Comparison of ENCODE assay signal across 8 cellular contexts in the genomic region with DNA sequence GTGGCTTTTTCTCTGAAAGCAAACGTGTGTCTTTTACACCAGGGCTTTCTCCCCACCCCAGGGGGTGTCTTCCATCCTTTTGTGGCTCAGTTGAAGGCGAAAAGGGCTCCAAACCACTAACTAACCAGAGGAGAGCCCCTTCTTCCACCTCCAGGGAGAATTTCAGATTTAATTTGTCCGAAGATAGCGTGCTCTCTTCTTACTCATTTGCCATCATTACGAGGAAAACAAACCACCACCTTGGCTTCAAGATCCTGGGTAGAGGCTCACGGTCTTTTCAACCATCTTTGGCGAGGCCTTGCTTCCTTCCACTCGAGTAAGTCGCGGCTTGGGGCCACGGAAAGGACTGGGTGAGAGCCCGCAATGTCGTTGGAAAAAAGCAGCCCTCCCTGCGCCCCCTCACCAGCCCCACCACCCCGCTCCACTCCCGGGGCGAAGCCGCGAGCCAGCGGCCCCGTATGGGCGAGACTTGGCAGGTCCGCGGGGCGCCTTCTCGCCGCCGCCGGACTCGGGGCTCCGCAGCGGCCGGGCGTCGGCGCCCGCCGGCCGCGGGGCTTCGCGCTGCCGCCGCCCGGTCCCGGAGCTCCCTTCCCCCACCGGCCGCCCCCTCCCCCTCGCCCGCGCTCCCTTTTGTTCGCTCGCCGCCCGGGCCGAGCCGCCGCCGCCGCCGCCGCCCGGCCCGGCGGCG. TPM values are rescaled to one million over a fixed set of nuclear protein-coding genes. Genes with fewer than 3 reads are reported as not detected.
DNase-seq lines count a peak whose midpoint lies in the region; ATAC-seq and TF ChIP-seq lines count a peak whose summit lies in the region.

No MANE protein-coding gene starts in this region.

- no peaks in the 10 kb centered on the region for H3K9me3 ChIP-seq in Panc1 (ENCODE audit: control insufficient read depth, insufficient read depth, low read depth, low read length)

- in situ Hi-C loops in Panc1 (cut with HindIII; ENCODE audit: low pct_unique_long_range_greater_than_20kb, low sequenced_read_pairs), result no loop called here

- no peak for TF ChIP-seq CTCF in Panc1 (IDR thresholded peaks at IDR 0.05)

- peak overlapping the region; percentile 29 to 52 for H3K4me3 ChIP-seq in Panc1 (ENCODE audit: low read depth in 2 of 2, low read length in 2 of 2)

- intact Hi-C loops in Panc1 (cut with micrococcal nuclease; ENCODE audit: unreplicated experiment), result loop anchor here (5.0 kb wide), 1 partner anchor 76 kb away; no protein-coding TSS in a partner anchor

- H3K27ac ChIP-seq in Panc1 (ENCODE audit: low read length), result peak overlapping the region; percentile 99

- peaks cover 62% of the 10 kb centered on the region for H3K4me1 ChIP-seq in Panc1 (ENCODE audit: control insufficient read depth, insufficient read depth, low read length)

- DNase-seq in DMS53 (lab: John Stamatoyannopoulos, UW), result peak; percentile 77
- peak; percentile 29 for DNase-seq in HCEC 1CT
- DNase-seq in Panc1 (ENCODE audit: low read depth, low spot score), result no peak
- peak; percentile 20 for DNase-seq in central memory CD4-positive, alpha-beta T cell
- peak; percentile 49 for DNase-seq in left lobe of liver (ENCODE audit: low spot score)
- peak; percentile 5 for DNase-seq in stimulated activated naive CD4-positive, alpha-beta T cell treated with Interleukin-2 at 50 U/mL for 16 hours (lab: John Stamatoyannopoulos, UW)
- no peak for DNase-seq in OCI-M2 (lab: John Stamatoyannopoulos, UW; ENCODE audit: unreplicated experiment)

- no peaks in the 10 kb centered on the region for H3K36me3 ChIP-seq in Panc1 (ENCODE audit: control insufficient read depth, insufficient read depth, low read length)

- no TSS peak for BruUV-seq in Panc1 (replicated peaks; lab: Mats Ljungman, UMichigan)

- CTCF ChIA-PET in Panc1 (lab: Charles Lee), result no interaction called here

- H3K27me3 ChIP-seq in Panc1 (ENCODE audit: control insufficient read depth, insufficient read depth, low read length), result no peaks in the 10 kb centered on the region

- POLR2A ChIA-PET in Panc1 (lab: Charles Lee), result no interaction called here

- ATAC-seq in Panc1 (no peak), left lobe of liver (peak; percentile 43), GM18519 (IDR thresholded peaks at IDR 0.05; ENCODE audit: low FRiP score, unreplicated experiment) (no peak)

RNA-seq across cellular contexts. Expression of a gene that starts 1.7 kb away (rescaled TPM):
- total RNA-seq in Panc1 (2021; ENCODE audit: unreplicated experiment) (49.8 TPM), left lobe of liver (3.7 TPM)
- 33.3 TPM for polyA plus RNA-seq in Panc1 (2012; ENCODE audit: insufficient read length)

Comparison
In these comparisons a context has a peak if more than half of its experiments do, and no peak if none do; other contexts are left out.
1. DNase-seq: peak in DMS53 (single experiment), HCEC 1CT (single experiment), central memory CD4-positive, alpha-beta T cell (single experiment), left lobe of liver (single experiment) and stimulated activated naive CD4-positive, alpha-beta T cell treated with Interleukin-2 at 50 U/mL for 16 hours (single experiment); none in Panc1 (single experiment) and OCI-M2 (single experiment).
2. RNA of a gene that starts 1.7 kb away (total RNA-seq): 49.8 TPM in Panc1 (single experiment); 3.7 TPM in left lobe of liver (single experiment); every median in the first group is over 10 times any median in the second.